Comparison of ENCODE assay signal across 15 cellular contexts in the genomic region with DNA sequence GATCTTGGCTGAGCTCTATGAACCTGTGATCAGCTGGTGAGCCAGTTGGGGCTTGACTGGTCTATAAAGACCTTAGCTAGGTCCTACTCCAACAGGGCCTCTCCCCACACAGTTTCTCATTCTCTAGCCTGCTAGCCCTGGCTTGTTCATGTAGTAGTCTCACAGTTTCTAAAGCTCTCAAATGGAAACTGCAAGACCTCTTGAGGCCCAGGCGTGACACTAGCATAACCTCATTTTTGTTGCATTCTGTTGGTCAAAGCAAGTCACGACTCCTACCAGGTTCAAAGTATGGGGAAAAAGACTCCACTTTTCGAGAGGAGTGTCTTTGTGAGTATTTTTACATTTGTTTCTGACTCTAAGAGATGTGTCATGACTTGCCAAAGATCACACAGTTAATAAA. TPM values are rescaled to one million over a fixed set of nuclear protein-coding genes. Genes with fewer than 3 reads are reported as not detected.
A peak's percentile ranks its signal among the peaks of the same experiment; 100 is the strongest.
DNase-seq lines count a peak whose midpoint lies in the region; ATAC-seq, FAIRE-seq and TF ChIP-seq lines count a peak whose summit lies in the region.
"Had no signal": no experiment of that assay in that cellular context is flagged by ENCODE, and none has a peak within 500 bp of the region (broad histone marks: within the 10 kb centered on the region; RNA-seq: fewer than 3 reads in every experiment).

No MANE protein-coding gene starts in this region.

- no peak overlapping the region for H3K27ac Mint-ChIP-seq in CD14-positive monocyte

- FAIRE-seq in bronchial epithelial cell (lab: Jason Lieb, UNC): no peak

- DNase-seq in bronchial epithelial cell (ENCODE audit: low read depth) (peak; percentile 96), UCSD-AML1 (lab: John Stamatoyannopoulos, UW; ENCODE audit: unreplicated experiment) (no peak), CD14-positive monocyte (ENCODE audit: low spot score) (no peak), HUDEP-2 (lab: John Stamatoyannopoulos, UW; ENCODE audit: unreplicated experiment in 76 of 76) (no peak)
- DNase-seq in activated naive CD4-positive, alpha-beta T cell (lab: John Stamatoyannopoulos, UW): no peak
- DNase-seq: activated T-cell treated with anti-CD3 and anti-CD28 coated beads, Interleukin-2, amount 50 U/mL, for 4 hours; C1 segment of cervical spinal cord; NCI-H2171; PC-9; stimulated activated CD4-positive, alpha-beta T cell treated with anti-CD3 and anti-CD28 coated beads, Interleukin-4, amount 100 ng/mL, for 24 hours had no signal

- H3K4me3 ChIP-seq in bronchial epithelial cell (ENCODE audit: low read depth, low read length): no peak overlapping the region
- H3K4me3 ChIP-seq: cardiac muscle cell, PC-9, thoracic aorta had no signal

- H3K36me3 Mint-ChIP-seq in CD14-positive monocyte: no peaks in the 10 kb centered on the region

- TF ChIP-seq CTCF in bronchial epithelial cell (IDR thresholded peaks at IDR 0.05; ENCODE audit: insufficient read depth, low read length, severe bottlenecking) (no peak), CD14-positive monocyte (IDR thresholded peaks at IDR 0.05) (no peak)

- ATAC-seq in GM18861 (IDR thresholded peaks at IDR 0.05; ENCODE audit: unreplicated experiment) (peak; percentile 97), GM21528 (IDR thresholded peaks at IDR 0.05; ENCODE audit: low FRiP score, unreplicated experiment) (peak; percentile 95), HG03066 (IDR thresholded peaks at IDR 0.05; ENCODE audit: low read depth, unreplicated experiment) (peak; percentile 99)
- ATAC-seq: activated T-cell treated with anti-CD3 and anti-CD28 coated beads, Interleukin-2, amount 50 U/mL, for 4 hours had no signal

- no peaks in the 10 kb centered on the region for H3K36me3 ChIP-seq in bronchial epithelial cell (ENCODE audit: control insufficient read depth, insufficient read depth, low read length)
- H3K36me3 ChIP-seq: cardiac muscle cell, thoracic aorta had no signal

- no peaks in the 10 kb centered on the region for H3K27me3 ChIP-seq in bronchial epithelial cell (ENCODE audit: control insufficient read depth, insufficient read depth, low read length)
- H3K27me3 ChIP-seq: cardiac muscle cell had no signal

- intact Hi-C loops in CD14-positive monocyte (cut with micrococcal nuclease): no loop called here

- H3K4me1 Mint-ChIP-seq in CD14-positive monocyte: no peaks in the 10 kb centered on the region

- H3K9me3 Mint-ChIP-seq in CD14-positive monocyte: peaks cover 0 to 2% (median 0%) of the 10 kb centered on the region in 7 donors
- H3K9me3 Mint-ChIP-seq: activated T-cell treated with anti-CD3 and anti-CD28 coated beads, Interleukin-2, amount 50 U/mL, for 4 hours had no signal

- peaks cover 0 to 3% (median 2%) of the 10 kb centered on the region in 3 donors for H3K27me3 Mint-ChIP-seq in CD14-positive monocyte (ENCODE audit: low read depth in 3 of 3)

- H3K4me3 Mint-ChIP-seq in CD14-positive monocyte: no peak overlapping the region
- H3K4me3 Mint-ChIP-seq: activated T-cell treated with anti-CD3 and anti-CD28 coated beads, Interleukin-2, amount 50 U/mL, for 4 hours had no signal

RNA-seq across cellular contexts. Expression of a gene that starts 50.9 kb away (rescaled TPM):
- 16.8 and 18.3 TPM in 2 replicates for total RNA-seq in bronchial epithelial cell
- 1 to 10 TPM; 1.9 to 3.3 TPM for polyA plus RNA-seq in CD14-positive monocyte

RNA-seq across cellular contexts. Expression of a gene that starts 51.2 kb away (rescaled TPM):
- total RNA-seq in bronchial epithelial cell: 31.9 and 32.1 TPM in 2 replicates
- 1 to 10 TPM; 3.9 to 6.5 TPM for polyA plus RNA-seq in CD14-positive monocyte
